ENCODE assay signal across 8 cellular contexts in the genomic region with DNA sequence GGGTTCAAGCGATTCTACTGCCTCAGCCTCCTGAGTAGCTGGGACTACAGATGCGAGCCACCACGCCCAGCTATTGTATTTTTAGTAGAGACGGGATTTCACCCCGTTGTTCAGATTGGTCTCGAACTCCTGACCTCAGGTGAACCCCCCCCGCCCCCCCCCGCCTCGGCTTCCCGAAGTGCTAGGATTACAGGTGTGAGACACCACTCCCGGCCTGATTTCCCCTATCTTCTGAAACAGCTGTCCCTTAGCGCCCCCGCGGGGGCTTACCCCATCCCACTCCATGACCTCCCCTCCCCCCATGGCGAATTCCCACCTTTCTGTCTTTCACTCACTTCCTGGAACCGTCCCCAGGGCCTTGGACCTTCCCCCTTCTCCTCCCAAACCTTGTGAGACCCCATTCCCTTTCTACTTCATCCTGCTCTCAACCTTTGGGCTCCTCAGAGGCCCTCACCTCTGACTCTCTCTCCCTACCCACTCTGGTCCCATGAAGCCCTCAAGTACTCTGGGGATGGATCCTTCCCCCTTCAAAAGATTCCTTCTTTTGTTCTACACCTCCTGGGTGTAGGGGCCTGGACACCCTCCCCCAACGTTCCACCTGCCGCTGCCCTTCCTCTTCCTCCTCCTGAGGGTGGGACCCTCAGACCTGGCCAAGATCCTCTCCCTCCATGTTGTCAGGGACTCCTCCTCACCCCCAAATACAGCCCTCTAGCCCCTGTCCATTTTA. TPM values are rescaled to one million over a fixed set of nuclear protein-coding genes. Genes with fewer than 3 reads are reported as not detected.
DNase-seq lines count a peak whose midpoint lies in the region; ATAC-seq, FAIRE-seq and TF ChIP-seq lines count a peak whose summit lies in the region.

No MANE protein-coding gene starts in this region.

- TF ChIP-seq POLR2A in K562 (conservative IDR thresholded peaks at IDR 0.05) = no peak

- TF ChIP-seq CTCF in K562 (IDR thresholded peaks at IDR 0.05 in 2 of 3, conservative IDR thresholded peaks at IDR 0.05 in 1 of 3; ENCODE audit: insufficient read depth in 2 of 3, low read depth in 1 of 3, low read length in 3 of 3) (no peak), lung (IDR thresholded peaks at IDR 0.05; ENCODE audit: control extremely low read depth, extremely low read depth) (no peak)

- intact Hi-C loops in K562 (cut with micrococcal nuclease) = no loop called here

- BruUV-seq in K562 (replicated peaks; lab: Mats Ljungman, UMichigan) = no TSS peak

- H3K4me2 ChIP-seq in K562 (ENCODE audit: insufficient read depth, low read length) = peak overlapping the region; percentile 95

- H3K9me3 ChIP-seq in K562 (replicated peaks; ENCODE audit: control insufficient read depth, insufficient read depth, low read depth, low read length) = no peaks in the 10 kb centered on the region
- H3K9me3 ChIP-seq in lung (ENCODE audit: control insufficient read depth in 2 of 2, insufficient read depth in 1 of 2, low read length in 1 of 2) = no peaks in the 10 kb centered on the region

- H3K27ac ChIP-seq in K562 (ENCODE audit: extremely low read depth, low read depth, low read length) (peak overlapping the region; percentile 99), lung (ENCODE audit: low read depth in 1 of 2, low read length in 1 of 2) (peak overlapping the region; percentile 93 to 97), urinary bladder (ENCODE audit: low read depth) (peak overlapping the region; percentile 96)

- no peaks in the 10 kb centered on the region for H3K9me1 ChIP-seq in K562 (ENCODE audit: control insufficient read depth, insufficient read depth, low read length)

- CTCF ChIA-PET in activated naive CD4-positive, alpha-beta T cell treated with anti-CD3 and anti-CD28 coated beads, Interleukin-2, amount 10 ng/mL, durations not matched to agents 7 days and 5 days (lab: Charles Lee) = interaction anchor here (1.1 to 3.3 kb wide), 9 partner anchors 8 to 121 kb away, joined by 3 to 46 read pairs (median 11); a partner anchor contains a TSS
- CTCF ChIA-PET in K562 (lab: Yijun Ruan, JAX; ENCODE audit: low intra/inter-chr PET ratio) = interaction anchor here (0.6 to 2.7 kb wide), 3 partner anchors 24 to 37 kb away, joined by 7 to 19 read pairs (median 8); no protein-coding TSS in a partner anchor

- peaks cover 54% of the 10 kb centered on the region for H3K4me1 Mint-ChIP-seq in activated naive CD4-positive, alpha-beta T cell treated with anti-CD3 and anti-CD28 coated beads, Interleukin-2, amount 10 ng/mL, durations not matched to agents 7 days and 5 days

- TF ChIP-seq RAD21 in K562 (CRISPR knock-in tag; conservative IDR thresholded peaks at IDR 0.05 in 1 of 2, IDR thresholded peaks at IDR 0.05 in 1 of 2) = no peak

- no peaks in the 10 kb centered on the region; the same call in 1 of the 2 replicates for H4K20me1 ChIP-seq in K562 (replicated peaks; ENCODE audit: control insufficient read depth, insufficient read depth, low read length)

- H3K36me3 ChIP-seq in K562 (ENCODE audit: control insufficient read depth, insufficient read depth, low read length) = peaks cover 60% of the 10 kb centered on the region; the same call in 2 of the 3 replicates
- H3K36me3 ChIP-seq in lung (ENCODE audit: control insufficient read depth in 2 of 2, insufficient read depth in 2 of 2, low read length in 2 of 2) = peaks cover 0 to 39% of the 10 kb centered on the region in 2 donors
- H3K36me3 ChIP-seq in urinary bladder (ENCODE audit: insufficient read depth) = peaks cover 2% of the 10 kb centered on the region

- H3K27me3 Mint-ChIP-seq in activated naive CD4-positive, alpha-beta T cell treated with anti-CD3 and anti-CD28 coated beads, Interleukin-2, amount 10 ng/mL, durations not matched to agents 7 days and 5 days = no peaks in the 10 kb centered on the region

- H3K4me3 ChIP-seq in K562 = peak overlapping the region; percentile 94
- peak overlapping the region; percentile 73 for H3K4me3 ChIP-seq in lung
- H3K4me3 ChIP-seq in urinary bladder (ENCODE audit: low read depth, low read length) = peak overlapping the region; percentile 74

- peak overlapping the region; percentile 92 to 94 for H3K9ac ChIP-seq in K562 (ENCODE audit: insufficient read depth in 1 of 2, low read depth in 2 of 2, low read length in 2 of 2)

- WGBS in K562 (ENCODE audit: insufficient coverage, low coverage, missing lambda C conversion rate) = 4% methylated on average over 17 of the region's 18 CpGs
- 3 to 6% methylated on average over 17 of the region's 18 CpGs for WGBS in lung, 2 donors
- WGBS in urinary bladder = 8% methylated on average over 18 of the region's 18 CpGs

- H3K79me2 ChIP-seq in K562 (ENCODE audit: control insufficient read depth, insufficient read depth, low read length) = peaks cover 30% of the 10 kb centered on the region

- peak overlapping the region; percentile 97 for H3K4me3 Mint-ChIP-seq in activated naive CD4-positive, alpha-beta T cell treated with anti-CD3 and anti-CD28 coated beads, Interleukin-2, amount 10 ng/mL, durations not matched to agents 7 days and 5 days

- ATAC-seq in K562 (no peak), lung (ENCODE audit: insufficient read depth, low FRiP score) (no peak), HG03571 (IDR thresholded peaks at IDR 0.05; ENCODE audit: unreplicated experiment) (no peak)

- no peaks in the 10 kb centered on the region for H3K27me3 ChIP-seq in K562 (ENCODE audit: control insufficient read depth in 2 of 2, insufficient read depth in 2 of 2, low read length in 2 of 2)
- H3K27me3 ChIP-seq in lung (ENCODE audit: control insufficient read depth, insufficient read depth) = no peaks in the 10 kb centered on the region

- TF ChIP-seq EP300 in K562 (IDR thresholded peaks at IDR 0.05; ENCODE audit: low read length) = peak; percentile 58; the same call in 1 of the 2 replicates

- H3K9me3 Mint-ChIP-seq in activated naive CD4-positive, alpha-beta T cell treated with anti-CD3 and anti-CD28 coated beads, Interleukin-2, amount 10 ng/mL, durations not matched to agents 7 days and 5 days = no peaks in the 10 kb centered on the region

- no peak for DNase-seq in activated naive CD4-positive, alpha-beta T cell treated with anti-CD3 and anti-CD28 coated beads, Interleukin-2, amount 10 ng/mL, durations not matched to agents 7 days and 5 days
- no peak for DNase-seq in activated naive CD4-positive, alpha-beta T cell treated with Interleukin-2 at 50 U/mL for 16 hours
- DNase-seq in K562 (ENCODE audit: extremely low read depth in 1 of 4, low spot score in 3 of 4) (peak in 3 of 4 experiments; percentile 59 to 76 (median 71)), lung (ENCODE audit: low spot score) (no peak), COLO668 (lab: John Stamatoyannopoulos, UW; ENCODE audit: unreplicated experiment) (no peak), NCI-H1105 treated with DMSO at 0.1 percent for 48 hours (lab: John Stamatoyannopoulos, UW) (no peak)

- H3K4me1 ChIP-seq in K562 (replicated peaks in 1 of 2; ENCODE audit: control insufficient read depth in 2 of 2, insufficient read depth in 2 of 2, low read length in 2 of 2) (peaks cover 10 to 66% of the 10 kb centered on the region in 2 experiments; a peak in 4 of 5 replicates), lung (ENCODE audit: control insufficient read depth in 2 of 2, insufficient read depth in 2 of 2, low read length in 2 of 2) (peaks cover 3 to 15% of the 10 kb centered on the region in 2 donors), urinary bladder (ENCODE audit: insufficient read depth) (no peaks in the 10 kb centered on the region)

- peak overlapping the region; percentile 100 for H3K27ac Mint-ChIP-seq in activated naive CD4-positive, alpha-beta T cell treated with anti-CD3 and anti-CD28 coated beads, Interleukin-2, amount 10 ng/mL, durations not matched to agents 7 days and 5 days

- no peak overlapping the region for H2AFZ ChIP-seq in K562 (ENCODE audit: low read depth, low read length)

- H3K36me3 Mint-ChIP-seq in activated naive CD4-positive, alpha-beta T cell treated with anti-CD3 and anti-CD28 coated beads, Interleukin-2, amount 10 ng/mL, durations not matched to agents 7 days and 5 days = peaks cover 40% of the 10 kb centered on the region

- POLR2A ChIA-PET in K562 (lab: Yijun Ruan, JAX) = interaction anchor here (0.5 to 2.6 kb wide), 5 partner anchors 16 to 133 kb away, joined by 3 to 12 read pairs (median 4); a partner anchor contains a TSS

- no peak for FAIRE-seq in K562 (lab: Jason Lieb, UNC)

- in situ Hi-C loops in K562 (cut with MboI) = no loop called here

RNA-seq across cellular contexts. Expression of a gene that starts 0.9 kb away (rescaled TPM):
- total RNA-seq in K562 (2011; cell fraction: chromatin; rRNA removed; ENCODE audit: low replicate concordance) = 9.0 and 17.1 TPM in 2 replicates
- total RNA-seq in K562 (2011; cell fraction: nucleolus; rRNA removed) = 29.9 and 32.4 TPM in 2 replicates
- total RNA-seq in K562 (2011; cell fraction: nucleoplasm; rRNA removed) = 24.6 and 37.6 TPM in 2 replicates
- total RNA-seq in K562 (2014; rRNA removed) = 252 and 268 TPM in 2 replicates
- 73.0 and 93.8 TPM in 2 replicates for total RNA-seq in K562 (2014; rRNA removed; fragmentation: Illumina TruSeq; extraction: Trizol)
- 200 and 204 TPM in 2 replicates for total RNA-seq in K562 (2015; rRNA removed; fragmentation: Illumina TruSeq; extraction: Trizol)
- 124 and 154 TPM in 2 replicates for total RNA-seq in K562 (2021)
- polyA plus RNA-seq in K562 (2011; rRNA removed) = 224 and 254 TPM in 2 replicates
- 384 and 485 TPM in 2 replicates for polyA plus RNA-seq in K562 (2011; cell fraction: cytosol; rRNA removed)
- polyA plus RNA-seq in K562 (2011; cell fraction: nucleus; rRNA removed) = 86.4 and 132 TPM in 2 replicates
- 288 and 343 TPM in 2 replicates for polyA plus RNA-seq in K562 (2012)
- polyA plus RNA-seq in K562 (2014; fragmentation: Illumina TruSeq; extraction: Trizol) = 209 and 212 TPM in 2 replicates
- 10 to 100 TPM; 40.8 to 64.2 TPM for polyA plus RNA-seq in K562 (2014; fragmentation: Nextera tagmentation; extraction: Ambion mirVana)
- 327 and 356 TPM in 2 replicates for polyA plus RNA-seq in K562 (2014; rRNA removed)
- polyA minus RNA-seq in K562 (2011; rRNA and poly(A)+ RNA removed) = 63.6 and 63.9 TPM in 2 replicates
- 41.2 and 61.9 TPM in 2 replicates for polyA minus RNA-seq in K562 (2011; cell fraction: cytosol; rRNA and poly(A)+ RNA removed)
- 10.1 and 14.3 TPM in 2 replicates for polyA minus RNA-seq in K562 (2011; cell fraction: nucleus; rRNA and poly(A)+ RNA removed)
- total RNA-seq in lung = 100 to 1,000 TPM; 165 to 306 TPM
- 100 to 1,000 TPM; 443 to 777 TPM for polyA plus RNA-seq in lung
- 69.0 TPM for total RNA-seq in urinary bladder
- polyA plus RNA-seq in urinary bladder = 294 TPM

RNA-seq across cellular contexts. Expression of a gene that starts 1.5 kb away (rescaled TPM):
- 18.1 and 37.2 TPM in 2 replicates for total RNA-seq in K562 (2011; cell fraction: chromatin; rRNA removed; ENCODE audit: low replicate concordance)
- 57.9 and 58.8 TPM in 2 replicates for total RNA-seq in K562 (2011; cell fraction: nucleolus; rRNA removed)
- 45.5 and 47.9 TPM in 2 replicates for total RNA-seq in K562 (2011; cell fraction: nucleoplasm; rRNA removed)
- 391 and 444 TPM in 2 replicates for total RNA-seq in K562 (2014; rRNA removed)
- 126 and 162 TPM in 2 replicates for total RNA-seq in K562 (2014; rRNA removed; fragmentation: Illumina TruSeq; extraction: Trizol)
- 283 and 300 TPM in 2 replicates for total RNA-seq in K562 (2015; rRNA removed; fragmentation: Illumina TruSeq; extraction: Trizol)
- 274 and 296 TPM in 2 replicates for total RNA-seq in K562 (2021)
- polyA plus RNA-seq in K562 (2011; rRNA removed) = 242 and 243 TPM in 2 replicates
- polyA plus RNA-seq in K562 (2011; cell fraction: cytosol; rRNA removed) = 309 and 352 TPM in 2 replicates
- polyA plus RNA-seq in K562 (2011; cell fraction: nucleus; rRNA removed) = 114 and 135 TPM in 2 replicates
- polyA plus RNA-seq in K562 (2012) = 219 and 519 TPM in 2 replicates
- 266 and 297 TPM in 2 replicates for polyA plus RNA-seq in K562 (2014; fragmentation: Illumina TruSeq; extraction: Trizol)
- polyA plus RNA-seq in K562 (2014; fragmentation: Nextera tagmentation; extraction: Ambion mirVana) = 100 to 1,000 TPM; 358 to 423 TPM
- 377 and 449 TPM in 2 replicates for polyA plus RNA-seq in K562 (2014; rRNA removed)
- polyA minus RNA-seq in K562 (2011; rRNA and poly(A)+ RNA removed) = 48.4 and 49.7 TPM in 2 replicates
- polyA minus RNA-seq in K562 (2011; cell fraction: cytosol; rRNA and poly(A)+ RNA removed) = 63.0 and 85.5 TPM in 2 replicates
- polyA minus RNA-seq in K562 (2011; cell fraction: nucleus; rRNA and poly(A)+ RNA removed) = 25.0 and 38.7 TPM in 2 replicates
- total RNA-seq in lung = 100 to 1,000 TPM; 154 to 173 TPM
- polyA plus RNA-seq in lung = 100 to 1,000 TPM; 237 to 484 TPM
- total RNA-seq in urinary bladder = 124 TPM
- polyA plus RNA-seq in urinary bladder = 245 TPM

RNA-seq across cellular contexts. Expression of a gene that starts 13.5 kb away (rescaled TPM):
- total RNA-seq in K562 (2011; cell fraction: chromatin; rRNA removed; ENCODE audit: low replicate concordance) = 59.5 and 126 TPM in 2 replicates
- 77.2 and 79.9 TPM in 2 replicates for total RNA-seq in K562 (2011; cell fraction: nucleolus; rRNA removed)
- total RNA-seq in K562 (2011; cell fraction: nucleoplasm; rRNA removed) = 58.7 and 66.9 TPM in 2 replicates
- 89.2 and 89.7 TPM in 2 replicates for total RNA-seq in K562 (2014; rRNA removed)
- total RNA-seq in K562 (2014; rRNA removed; fragmentation: Illumina TruSeq; extraction: Trizol) = 13.8 and 17.3 TPM in 2 replicates
- total RNA-seq in K562 (2015; rRNA removed; fragmentation: Illumina TruSeq; extraction: Trizol) = 30.3 and 31.4 TPM in 2 replicates
- total RNA-seq in K562 (2021) = 76.5 and 84.1 TPM in 2 replicates
- 23.7 and 35.6 TPM in 2 replicates for polyA plus RNA-seq in K562 (2011; rRNA removed)
- 35.4 and 60.9 TPM in 2 replicates for polyA plus RNA-seq in K562 (2011; cell fraction: cytosol; rRNA removed)
- 37.9 and 54.0 TPM in 2 replicates for polyA plus RNA-seq in K562 (2011; cell fraction: nucleus; rRNA removed)
- 31.8 and 58.2 TPM in 2 replicates for polyA plus RNA-seq in K562 (2012)
- 15.3 and 27.6 TPM in 2 replicates for polyA plus RNA-seq in K562 (2014; fragmentation: Illumina TruSeq; extraction: Trizol)
- polyA plus RNA-seq in K562 (2014; fragmentation: Nextera tagmentation; extraction: Ambion mirVana) = 1 to 10 TPM in 1 of 2 experiments, under 1 TPM in 1; 0.27 to 1.0 TPM
- polyA plus RNA-seq in K562 (2014; rRNA removed) = 69.0 and 75.5 TPM in 2 replicates
- polyA minus RNA-seq in K562 (2011; rRNA and poly(A)+ RNA removed) = 12.5 and 13.5 TPM in 2 replicates
- polyA minus RNA-seq in K562 (2011; cell fraction: cytosol; rRNA and poly(A)+ RNA removed) = 20.4 and 30.5 TPM in 2 replicates
- polyA minus RNA-seq in K562 (2011; cell fraction: nucleus; rRNA and poly(A)+ RNA removed) = 20.6 and 21.5 TPM in 2 replicates
- 10 to 100 TPM; 10.8 to 78.3 TPM for total RNA-seq in lung
- polyA plus RNA-seq in lung = 10 to 100 TPM; 67.7 to 88.4 TPM
- total RNA-seq in urinary bladder = 13.3 TPM
- 53.2 TPM for polyA plus RNA-seq in urinary bladder

RNA-seq across cellular contexts. Expression of a gene that starts 18.7 kb away (rescaled TPM):
- total RNA-seq in K562 (2011; cell fraction: chromatin; rRNA removed; ENCODE audit: low replicate concordance) = 3.6 TPM in 1 of 2 replicates, not detected in the other
- 1.5 and 2.8 TPM in 2 replicates for total RNA-seq in K562 (2011; cell fraction: nucleolus; rRNA removed)
- 0.59 and 0.99 TPM in 2 replicates for total RNA-seq in K562 (2011; cell fraction: nucleoplasm; rRNA removed)
- 8.5 TPM in 2 replicates for total RNA-seq in K562 (2014; rRNA removed)
- total RNA-seq in K562 (2014; rRNA removed; fragmentation: Illumina TruSeq; extraction: Trizol) = 1.2 and 1.6 TPM in 2 replicates
- 3.8 and 4.1 TPM in 2 replicates for total RNA-seq in K562 (2015; rRNA removed; fragmentation: Illumina TruSeq; extraction: Trizol)
- 5.1 and 5.4 TPM in 2 replicates for total RNA-seq in K562 (2021)
- polyA plus RNA-seq in K562 (2011; rRNA removed) = 0.86 and 1.2 TPM in 2 replicates
- 2.9 and 3.2 TPM in 2 replicates for polyA plus RNA-seq in K562 (2011; cell fraction: cytosol; rRNA removed)
- polyA plus RNA-seq in K562 (2011; cell fraction: nucleus; rRNA removed) = 1.5 and 2.0 TPM in 2 replicates
- polyA plus RNA-seq in K562 (2012) = 4.4 and 4.7 TPM in 2 replicates
- polyA plus RNA-seq in K562 (2014; fragmentation: Illumina TruSeq; extraction: Trizol) = 3.5 and 4.3 TPM in 2 replicates
- 1 to 10 TPM; 1.3 to 2.2 TPM for polyA plus RNA-seq in K562 (2014; fragmentation: Nextera tagmentation; extraction: Ambion mirVana)
- 5.3 and 8.3 TPM in 2 replicates for polyA plus RNA-seq in K562 (2014; rRNA removed)
- polyA minus RNA-seq in K562 (2011; rRNA and poly(A)+ RNA removed) = 0.32 TPM in 1 of 2 replicates, not detected in the other
- not detected in 2 replicates for polyA minus RNA-seq in K562 (2011; cell fraction: cytosol; rRNA and poly(A)+ RNA removed)
- not detected in 2 replicates for polyA minus RNA-seq in K562 (2011; cell fraction: nucleus; rRNA and poly(A)+ RNA removed)
- under 1 TPM in 1 of 2 donors, not detected in 1; 0.67 TPM for total RNA-seq in lung
- under 1 TPM; 0.31 to 0.98 TPM for polyA plus RNA-seq in lung
- total RNA-seq in urinary bladder = not detected
- 0.29 TPM for polyA plus RNA-seq in urinary bladder

RNA-seq across cellular contexts. Expression of a gene that starts 21.1 kb away (rescaled TPM):
- 6.1 and 13.7 TPM in 2 replicates for total RNA-seq in K562 (2011; cell fraction: chromatin; rRNA removed; ENCODE audit: low replicate concordance)
- total RNA-seq in K562 (2011; cell fraction: nucleolus; rRNA removed) = 8.7 and 12.0 TPM in 2 replicates
- total RNA-seq in K562 (2011; cell fraction: nucleoplasm; rRNA removed) = 7.3 and 11.5 TPM in 2 replicates
- total RNA-seq in K562 (2014; rRNA removed) (15.2 and 16.1 TPM in 2 replicates), K562 (2014; rRNA removed; fragmentation: Illumina TruSeq; extraction: Trizol) (2.7 and 4.7 TPM in 2 replicates), K562 (2015; rRNA removed; fragmentation: Illumina TruSeq; extraction: Trizol) (10.3 and 12.1 TPM in 2 replicates), K562 (2021) (11.9 and 13.0 TPM in 2 replicates), lung (10 to 100 TPM; 13.6 to 32.7 TPM), urinary bladder (2.6 TPM)
- polyA plus RNA-seq in K562 (2011; rRNA removed) (5.2 and 10.7 TPM in 2 replicates), K562 (2014; fragmentation: Illumina TruSeq; extraction: Trizol) (7.9 and 13.4 TPM in 2 replicates), K562 (2014; fragmentation: Nextera tagmentation; extraction: Ambion mirVana) (1 to 10 TPM in 1 of 2 experiments, under 1 TPM in 1; 0.13 to 1.7 TPM), K562 (2014; rRNA removed) (16.3 and 18.1 TPM in 2 replicates), lung (10 to 100 TPM; 54.2 to 56.8 TPM), urinary bladder (10.2 TPM)
- polyA plus RNA-seq in K562 (2011; cell fraction: cytosol; rRNA removed) = 10.3 and 16.8 TPM in 2 replicates
- 13.5 and 14.6 TPM in 2 replicates for polyA plus RNA-seq in K562 (2011; cell fraction: nucleus; rRNA removed)
- polyA plus RNA-seq in K562 (2012) = 10.6 and 21.0 TPM in 2 replicates
- 1.2 and 1.5 TPM in 2 replicates for polyA minus RNA-seq in K562 (2011; rRNA and poly(A)+ RNA removed)
- polyA minus RNA-seq in K562 (2011; cell fraction: cytosol; rRNA and poly(A)+ RNA removed) = 2.2 and 7.0 TPM in 2 replicates
- 2.2 and 5.9 TPM in 2 replicates for polyA minus RNA-seq in K562 (2011; cell fraction: nucleus; rRNA and poly(A)+ RNA removed)

Comparison
In these comparisons a context has a peak if more than half of its experiments do, and no peak if none do; other contexts are left out.
1. DNase-seq: peak in K562 (3 of 4); none in activated naive CD4-positive, alpha-beta T cell treated with anti-CD3 and anti-CD28 coated beads, Interleukin-2, amount 10 ng/mL, durations not matched to agents 7 days and 5 days (single experiment), activated naive CD4-positive, alpha-beta T cell treated with Interleukin-2 at 50 U/mL for 16 hours (single experiment), lung (single experiment), COLO668 (single experiment) and NCI-H1105 treated with DMSO at 0.1 percent for 48 hours (single experiment).
2. Peak in every context shown above with its lines, with median percentiles within 50 percentile points of each other: H3K27ac ChIP-seq and H3K4me3 ChIP-seq.